ENCODE assay signal across 18 cellular contexts in the genomic region with DNA sequence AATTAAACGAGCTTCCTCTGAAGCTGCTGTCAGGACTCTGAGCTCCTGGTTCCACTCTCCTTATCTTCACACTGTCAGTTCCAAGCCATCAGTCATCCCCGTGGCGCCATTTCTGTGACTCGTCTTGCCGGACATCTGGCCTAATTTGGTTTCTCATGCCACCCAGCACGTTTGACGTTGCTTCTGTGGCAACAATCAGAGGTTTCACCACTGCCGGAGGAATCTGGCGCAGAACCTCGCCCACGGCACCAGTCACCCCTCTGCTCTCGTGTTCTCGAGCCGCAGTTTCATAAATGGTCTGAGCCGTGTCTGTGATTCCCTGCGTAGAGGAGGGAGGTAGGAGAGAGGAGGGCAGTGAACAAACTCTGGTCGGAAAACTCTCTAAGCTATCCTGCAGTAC. TPM values are rescaled to one million over a fixed set of nuclear protein-coding genes. Genes with fewer than 3 reads are reported as not detected.
DNase-seq lines count a peak whose midpoint lies in the region; ATAC-seq lines count a peak whose summit lies in the region.
"Had no signal": no experiment of that assay in that cellular context is flagged by ENCODE, and none has a peak within 500 bp of the region (broad histone marks: within the 10 kb centered on the region; RNA-seq: fewer than 3 reads in every experiment).

No MANE protein-coding gene starts in this region.

- H3K4me3 Mint-ChIP-seq in natural killer cell treated with Interleukin-12 subunit alpha and Interleukin-12 subunit beta and Interleukin-15 and Interleukin-18, amount 100 ng/mL, for 72 hours = no peak overlapping the region

- H3K27me3 Mint-ChIP-seq in natural killer cell treated with Interleukin-12 subunit alpha and Interleukin-12 subunit beta and Interleukin-15 and Interleukin-18, amount 100 ng/mL, for 72 hours = no peaks in the 10 kb centered on the region

- peaks cover 0 to 3% of the 10 kb centered on the region in 2 donors for H3K4me1 Mint-ChIP-seq in natural killer cell treated with Interleukin-12 subunit alpha and Interleukin-12 subunit beta and Interleukin-15 and Interleukin-18, amount 100 ng/mL, for 72 hours (ENCODE audit: low read depth in 2 of 2)

- ATAC-seq in Right ventricle myocardium inferior = peak; percentile 65
- no peak for ATAC-seq in natural killer cell treated with Interleukin-12 subunit alpha and Interleukin-12 subunit beta and Interleukin-15 and Interleukin-18, amount 100 ng/mL, for 72 hours

- intact Hi-C loops in Right ventricle myocardium inferior (cut with DNase I) = no loop called here
- intact Hi-C loops in cardiac septum (cut with DNase I) = no loop called here

- peaks cover 17% of the 10 kb centered on the region for H3K36me3 Mint-ChIP-seq in natural killer cell treated with Interleukin-12 subunit alpha and Interleukin-12 subunit beta and Interleukin-15 and Interleukin-18, amount 100 ng/mL, for 72 hours

- no peak overlapping the region for H3K27ac Mint-ChIP-seq in natural killer cell treated with Interleukin-12 subunit alpha and Interleukin-12 subunit beta and Interleukin-15 and Interleukin-18, amount 100 ng/mL, for 72 hours

- DNase-seq in Right ventricle myocardium inferior (ENCODE audit: missing footprints) (no peak), cardiac septum (ENCODE audit: low spot score) (no peak), fibroblast of peridontal ligament (ENCODE audit: extremely low read depth) (peak; percentile 42), myocyte (ENCODE audit: low read depth) (peak; percentile 82), cerebellar cortex (ENCODE audit: low spot score) (no peak), DMS153 treated with DMSO at 0.1 percent for 48 hours (lab: John Stamatoyannopoulos, UW; ENCODE audit: unreplicated experiment) (no peak)
- no peak for DNase-seq in natural killer cell treated with Interleukin-12 subunit alpha and Interleukin-12 subunit beta and Interleukin-15 and Interleukin-18, amount 100 ng/mL, for 72 hours (ENCODE audit: low spot score)
- no peak for DNase-seq in activated effector memory CD4-positive, alpha-beta T cell treated with Interleukin-2 at 50 U/mL for 16 hours
- DNase-seq: activated CD4-positive, alpha-beta T cell treated with anti-CD3 and anti-CD28 coated beads for 4 hours; activated T-cell treated with anti-CD3 and anti-CD28 coated beads, Interleukin-2, amount 50 U/mL, for 1 hour; GF-D8; mammary epithelial cell; MG63; NCI-H748 treated with DMSO at 0.1 percent for 48 hours; tibial artery had no signal

- no peaks in the 10 kb centered on the region for H3K9me3 Mint-ChIP-seq in natural killer cell treated with Interleukin-12 subunit alpha and Interleukin-12 subunit beta and Interleukin-15 and Interleukin-18, amount 100 ng/mL, for 72 hours

RNA-seq across cellular contexts. Expression of a gene that starts 29.7 kb away (rescaled TPM):
- not detected for total RNA-seq in Right ventricle myocardium inferior
- total RNA-seq in cardiac septum = not detected
- total RNA-seq in myocyte = 0.08 TPM in 1 of 2 replicates, not detected in the other
- polyA plus RNA-seq in myocyte (2012) = 0.23 TPM
- not detected for total RNA-seq in natural killer cell treated with Interleukin-12 subunit alpha and Interleukin-12 subunit beta and Interleukin-15 and Interleukin-18, amount 100 ng/mL, for 72 hours
- total RNA-seq: dermis microvascular lymphatic vessel endothelial cell; HT1080; T-helper 2 cell treated with Interferon-gamma antibody and Interleukin-4, amounts not matched to agents 100 ng/mL and 5 ng/mL, for 36 hours had no signal

Comparison
In these comparisons a context has a peak if more than half of its experiments do, and no peak if none do; other contexts are left out.
1. DNase-seq: peak in fibroblast of peridontal ligament (single experiment) and myocyte (single experiment); none in Right ventricle myocardium inferior (single experiment), cardiac septum (single experiment), natural killer cell treated with Interleukin-12 subunit alpha and Interleukin-12 subunit beta and Interleukin-15 and Interleukin-18, amount 100 ng/mL, for 72 hours (single experiment), activated effector memory CD4-positive, alpha-beta T cell treated with Interleukin-2 at 50 U/mL for 16 hours (single experiment), cerebellar cortex (single experiment) and DMS153 treated with DMSO at 0.1 percent for 48 hours (single experiment).